In genomic region chr16:85759631-85760419, GRCh38 we compare ENCODE assay signal across 1 cellular context.
TF ChIP-seq lines count a peak whose summit lies in the region.

No MANE protein-coding gene starts in this region.

TF ChIP-seq in H1, 55 proteins besides CTCF, POLR2A, EP300 and RAD21 (continued from another document):
- TF ChIP-seq TEAD4 (IDR thresholded peaks at IDR 0.05; ENCODE audit: low read depth, low read length): no peak
- TF ChIP-seq HDAC6 (IDR thresholded peaks at IDR 0.05; ENCODE audit: low read depth, low read length): no peak
- TF ChIP-seq FOSL1 (IDR thresholded peaks at IDR 0.05; ENCODE audit: insufficient read depth, low read depth, low read length): peak; percentile 75; the same call in 1 of the 2 replicates
- no peak for TF ChIP-seq CTBP2 (IDR thresholded peaks at IDR 0.05; ENCODE audit: borderline replicate concordance, insufficient read depth, insufficient read length, low read length)
- no peak for TF ChIP-seq RXRA (IDR thresholded peaks at IDR 0.05; ENCODE audit: insufficient read depth, low read depth, low read length)
- TF ChIP-seq BRCA1 (IDR thresholded peaks at IDR 0.05; ENCODE audit: low read depth, low read length): no peak
- no peak for TF ChIP-seq JUND (IDR thresholded peaks at IDR 0.05; ENCODE audit: low read length)
- TF ChIP-seq HDAC2 (IDR thresholded peaks at IDR 0.05; ENCODE audit: borderline replicate concordance in 1 of 2, low read depth in 2 of 2, low read length in 2 of 2): no peak
- TF ChIP-seq, protein P1, sequence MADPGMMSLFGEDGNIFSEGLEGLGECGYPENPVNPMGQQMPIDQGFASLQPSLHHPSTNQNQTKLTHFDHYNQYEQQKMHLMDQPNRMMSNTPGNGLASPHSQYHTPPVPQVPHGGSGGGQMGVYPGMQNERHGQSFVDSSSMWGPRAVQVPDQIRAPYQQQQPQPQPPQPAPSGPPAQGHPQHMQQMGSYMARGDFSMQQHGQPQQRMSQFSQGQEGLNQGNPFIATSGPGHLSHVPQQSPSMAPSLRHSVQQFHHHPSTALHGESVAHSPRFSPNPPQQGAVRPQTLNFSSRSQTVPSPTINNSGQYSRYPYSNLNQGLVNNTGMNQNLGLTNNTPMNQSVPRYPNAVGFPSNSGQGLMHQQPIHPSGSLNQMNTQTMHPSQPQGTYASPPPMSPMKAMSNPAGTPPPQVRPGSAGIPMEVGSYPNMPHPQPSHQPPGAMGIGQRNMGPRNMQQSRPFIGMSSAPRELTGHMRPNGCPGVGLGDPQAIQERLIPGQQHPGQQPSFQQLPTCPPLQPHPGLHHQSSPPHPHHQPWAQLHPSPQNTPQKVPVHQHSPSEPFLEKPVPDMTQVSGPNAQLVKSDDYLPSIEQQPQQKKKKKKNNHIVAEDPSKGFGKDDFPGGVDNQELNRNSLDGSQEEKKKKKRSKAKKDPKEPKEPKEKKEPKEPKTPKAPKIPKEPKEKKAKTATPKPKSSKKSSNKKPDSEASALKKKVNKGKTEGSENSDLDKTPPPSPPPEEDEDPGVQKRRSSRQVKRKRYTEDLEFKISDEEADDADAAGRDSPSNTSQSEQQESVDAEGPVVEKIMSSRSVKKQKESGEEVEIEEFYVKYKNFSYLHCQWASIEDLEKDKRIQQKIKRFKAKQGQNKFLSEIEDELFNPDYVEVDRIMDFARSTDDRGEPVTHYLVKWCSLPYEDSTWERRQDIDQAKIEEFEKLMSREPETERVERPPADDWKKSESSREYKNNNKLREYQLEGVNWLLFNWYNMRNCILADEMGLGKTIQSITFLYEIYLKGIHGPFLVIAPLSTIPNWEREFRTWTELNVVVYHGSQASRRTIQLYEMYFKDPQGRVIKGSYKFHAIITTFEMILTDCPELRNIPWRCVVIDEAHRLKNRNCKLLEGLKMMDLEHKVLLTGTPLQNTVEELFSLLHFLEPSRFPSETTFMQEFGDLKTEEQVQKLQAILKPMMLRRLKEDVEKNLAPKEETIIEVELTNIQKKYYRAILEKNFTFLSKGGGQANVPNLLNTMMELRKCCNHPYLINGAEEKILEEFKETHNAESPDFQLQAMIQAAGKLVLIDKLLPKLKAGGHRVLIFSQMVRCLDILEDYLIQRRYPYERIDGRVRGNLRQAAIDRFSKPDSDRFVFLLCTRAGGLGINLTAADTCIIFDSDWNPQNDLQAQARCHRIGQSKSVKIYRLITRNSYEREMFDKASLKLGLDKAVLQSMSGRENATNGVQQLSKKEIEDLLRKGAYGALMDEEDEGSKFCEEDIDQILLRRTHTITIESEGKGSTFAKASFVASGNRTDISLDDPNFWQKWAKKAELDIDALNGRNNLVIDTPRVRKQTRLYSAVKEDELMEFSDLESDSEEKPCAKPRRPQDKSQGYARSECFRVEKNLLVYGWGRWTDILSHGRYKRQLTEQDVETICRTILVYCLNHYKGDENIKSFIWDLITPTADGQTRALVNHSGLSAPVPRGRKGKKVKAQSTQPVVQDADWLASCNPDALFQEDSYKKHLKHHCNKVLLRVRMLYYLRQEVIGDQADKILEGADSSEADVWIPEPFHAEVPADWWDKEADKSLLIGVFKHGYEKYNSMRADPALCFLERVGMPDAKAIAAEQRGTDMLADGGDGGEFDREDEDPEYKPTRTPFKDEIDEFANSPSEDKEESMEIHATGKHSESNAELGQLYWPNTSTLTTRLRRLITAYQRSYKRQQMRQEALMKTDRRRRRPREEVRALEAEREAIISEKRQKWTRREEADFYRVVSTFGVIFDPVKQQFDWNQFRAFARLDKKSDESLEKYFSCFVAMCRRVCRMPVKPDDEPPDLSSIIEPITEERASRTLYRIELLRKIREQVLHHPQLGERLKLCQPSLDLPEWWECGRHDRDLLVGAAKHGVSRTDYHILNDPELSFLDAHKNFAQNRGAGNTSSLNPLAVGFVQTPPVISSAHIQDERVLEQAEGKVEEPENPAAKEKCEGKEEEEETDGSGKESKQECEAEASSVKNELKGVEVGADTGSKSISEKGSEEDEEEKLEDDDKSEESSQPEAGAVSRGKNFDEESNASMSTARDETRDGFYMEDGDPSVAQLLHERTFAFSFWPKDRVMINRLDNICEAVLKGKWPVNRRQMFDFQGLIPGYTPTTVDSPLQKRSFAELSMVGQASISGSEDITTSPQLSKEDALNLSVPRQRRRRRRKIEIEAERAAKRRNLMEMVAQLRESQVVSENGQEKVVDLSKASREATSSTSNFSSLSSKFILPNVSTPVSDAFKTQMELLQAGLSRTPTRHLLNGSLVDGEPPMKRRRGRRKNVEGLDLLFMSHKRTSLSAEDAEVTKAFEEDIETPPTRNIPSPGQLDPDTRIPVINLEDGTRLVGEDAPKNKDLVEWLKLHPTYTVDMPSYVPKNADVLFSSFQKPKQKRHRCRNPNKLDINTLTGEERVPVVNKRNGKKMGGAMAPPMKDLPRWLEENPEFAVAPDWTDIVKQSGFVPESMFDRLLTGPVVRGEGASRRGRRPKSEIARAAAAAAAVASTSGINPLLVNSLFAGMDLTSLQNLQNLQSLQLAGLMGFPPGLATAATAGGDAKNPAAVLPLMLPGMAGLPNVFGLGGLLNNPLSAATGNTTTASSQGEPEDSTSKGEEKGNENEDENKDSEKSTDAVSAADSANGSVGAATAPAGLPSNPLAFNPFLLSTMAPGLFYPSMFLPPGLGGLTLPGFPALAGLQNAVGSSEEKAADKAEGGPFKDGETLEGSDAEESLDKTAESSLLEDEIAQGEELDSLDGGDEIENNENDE (IDR thresholded peaks at IDR 0.05; ENCODE audit: insufficient replicate concordance, low read length): no peak
- no peak for TF ChIP-seq ATF2 (IDR thresholded peaks at IDR 0.05; ENCODE audit: low read length)
- no peak for TF ChIP-seq KDM4A (IDR thresholded peaks at IDR 0.05; ENCODE audit: low read depth, low read length, severe bottlenecking)
- no peak for TF ChIP-seq JUN (IDR thresholded peaks at IDR 0.05; ENCODE audit: low read depth, low read length)
- TF ChIP-seq KDM1A (IDR thresholded peaks at IDR 0.05; ENCODE audit: borderline replicate concordance, low read length): peak; percentile 38; the same call in 1 of the 2 replicates
TF ChIP-seq in H1: peak in this region for 2.
